ENCODE assay signal across 20 cellular contexts in the genomic region with DNA sequence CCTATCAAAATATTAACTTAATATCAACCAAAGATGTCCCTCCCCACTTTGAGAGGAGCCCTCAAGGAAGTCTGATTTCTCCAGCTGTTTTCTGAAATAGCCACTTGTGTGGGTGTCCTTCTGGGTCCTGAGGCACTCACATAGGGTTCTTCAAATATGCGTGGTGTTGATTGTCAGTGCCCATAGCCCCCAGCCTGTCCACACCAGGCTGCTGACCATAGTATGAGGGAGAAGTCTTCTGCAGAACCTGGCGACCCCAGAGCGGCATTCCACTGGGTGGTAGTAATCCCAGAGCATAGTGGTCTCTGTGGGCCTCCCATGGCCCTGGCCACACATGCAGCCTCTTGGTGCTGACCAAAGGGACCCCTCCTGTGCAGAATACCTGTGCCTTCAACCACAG.
DNase-seq lines count a peak whose midpoint lies in the region; TF ChIP-seq lines count a peak whose summit lies in the region.
"Had no signal": no experiment of that assay in that cellular context is flagged by ENCODE, and none has a peak within 500 bp of the region (broad histone marks: within the 10 kb centered on the region; RNA-seq: fewer than 3 reads in every experiment).

No MANE protein-coding gene starts in this region.

- no peak overlapping the region for H3K27ac Mint-ChIP-seq in activated CD4-positive, alpha-beta T cell treated with anti-CD3 and anti-CD28 coated beads, Interleukin-2, amount 10 ng/mL, durations not matched to agents 24 days and 14 days
- H3K27ac Mint-ChIP-seq in chondrocyte (ENCODE audit: unreplicated experiment): no peak overlapping the region
- H3K27ac Mint-ChIP-seq: B cell; CD4-positive, CD25-positive, alpha-beta regulatory T cell; CD8-positive, alpha-beta T cell; HFFc6 had no signal

- H3K27me3 ChIP-seq in esophagus muscularis mucosa: peaks cover 0 to 8% (median 0%) of the 10 kb centered on the region in 4 donors
- H3K27me3 ChIP-seq in stomach: no peaks in the 10 kb centered on the region
- H3K27me3 ChIP-seq: BLaER1 had no signal

- H3K4me3 Mint-ChIP-seq in activated CD4-positive, alpha-beta T cell treated with anti-CD3 and anti-CD28 coated beads, Interleukin-2, amount 10 ng/mL, durations not matched to agents 24 days and 14 days: no peak overlapping the region
- no peak overlapping the region for H3K4me3 Mint-ChIP-seq in chondrocyte (ENCODE audit: unreplicated experiment)
- H3K4me3 Mint-ChIP-seq: B cell; CD4-positive, CD25-positive, alpha-beta regulatory T cell; CD8-positive, alpha-beta T cell; HFFc6 had no signal

- WGBS in esophagus muscularis mucosa: 94% methylated on average over 3 of the region's 3 CpGs
- WGBS in stomach, 5 donors: 78 to 92% (median 87%) methylated on average over 3 of the region's 3 CpGs

- no peaks in the 10 kb centered on the region for H3K36me3 Mint-ChIP-seq in activated CD4-positive, alpha-beta T cell treated with anti-CD3 and anti-CD28 coated beads, Interleukin-2, amount 10 ng/mL, durations not matched to agents 24 days and 14 days (ENCODE audit: low read depth)
- H3K36me3 Mint-ChIP-seq in chondrocyte (ENCODE audit: low read depth): no peaks in the 10 kb centered on the region
- H3K36me3 Mint-ChIP-seq: CD4-positive, CD25-positive, alpha-beta regulatory T cell; CD8-positive, alpha-beta T cell had no signal

- H3K27ac ChIP-seq in esophagus muscularis mucosa (replicated peaks in 1 of 4) (no peak overlapping the region), stomach (no peak overlapping the region)
- H3K27ac ChIP-seq: A549, BLaER1, C4-2B had no signal

- peaks cover 30% of the 10 kb centered on the region for H3K27me3 Mint-ChIP-seq in activated CD4-positive, alpha-beta T cell treated with anti-CD3 and anti-CD28 coated beads, Interleukin-2, amount 10 ng/mL, durations not matched to agents 24 days and 14 days
- no peaks in the 10 kb centered on the region for H3K27me3 Mint-ChIP-seq in chondrocyte (ENCODE audit: low read depth)

- intact Hi-C loops in activated CD4-positive, alpha-beta T cell treated with anti-CD3 and anti-CD28 coated beads, Interleukin-2, amount 10 ng/mL, durations not matched to agents 24 days and 14 days (cut with micrococcal nuclease): no loop called here
- intact Hi-C loops in esophagus muscularis mucosa (cut with DNase I): no loop called here
- intact Hi-C loops in stomach (cut with DNase I; ENCODE audit: low total_unique reads): no loop called here

- no peak for TF ChIP-seq CTCF in esophagus muscularis mucosa (IDR thresholded peaks at IDR 0.05)
- TF ChIP-seq CTCF in stomach (IDR thresholded peaks at IDR 0.05): no peak
- no peak for TF ChIP-seq CTCF in chondrocyte (IDR thresholded peaks at IDR 0.05)

- H3K9me3 ChIP-seq in esophagus muscularis mucosa (no peaks in the 10 kb centered on the region), stomach (no peaks in the 10 kb centered on the region)
- H3K9me3 ChIP-seq: A549, BLaER1, Caco-2, HAP-1 had no signal

- no peaks in the 10 kb centered on the region for H3K9me3 Mint-ChIP-seq in activated CD4-positive, alpha-beta T cell treated with anti-CD3 and anti-CD28 coated beads, Interleukin-2, amount 10 ng/mL, durations not matched to agents 24 days and 14 days
- H3K9me3 Mint-ChIP-seq in chondrocyte (ENCODE audit: low read depth): no peaks in the 10 kb centered on the region
- H3K9me3 Mint-ChIP-seq: CD8-positive, alpha-beta T cell; HFFc6 had no signal

- TF ChIP-seq EP300 in esophagus muscularis mucosa (IDR thresholded peaks at IDR 0.05): no peak
- TF ChIP-seq EP300 in stomach (IDR thresholded peaks at IDR 0.05): no peak

- H3K4me1 ChIP-seq in esophagus muscularis mucosa (no peaks in the 10 kb centered on the region), stomach (peaks cover 0 to 13% (median 3%) of the 10 kb centered on the region in 4 donors)
- H3K4me1 ChIP-seq: A549, BLaER1, Caco-2, HAP-1 had no signal

- TF ChIP-seq POLR2A in esophagus muscularis mucosa (IDR thresholded peaks at IDR 0.05; ENCODE audit: low read depth) (no peak), stomach (IDR thresholded peaks at IDR 0.05) (no peak)

- DNase-seq in activated CD4-positive, alpha-beta T cell treated with anti-CD3 and anti-CD28 coated beads, Interleukin-2, amount 10 ng/mL, durations not matched to agents 24 days and 14 days: peak; percentile 40
- DNase-seq in activated CD4-positive, alpha-beta T cell treated with anti-CD3 and anti-CD28 coated beads for 4 hours: no peak
- peak; percentile 83 for DNase-seq in esophagus muscularis mucosa (ENCODE audit: extremely low spot score)
- peak; percentile 13 for DNase-seq in stomach
- DNase-seq in chondrocyte (ENCODE audit: low spot score): no peak
- DNase-seq in HUDEP-2 (lab: John Stamatoyannopoulos, UW; ENCODE audit: unreplicated experiment in 76 of 76): no peak
- no peak for DNase-seq in NCI-H2107 treated with DMSO at 0.1 percent for 48 hours (lab: John Stamatoyannopoulos, UW; ENCODE audit: unreplicated experiment)
- DNase-seq: 8988T; Caco-2; CD4-positive, CD25-positive, alpha-beta regulatory T cell; CD8-positive, alpha-beta T cell; DMS153; DND-41; GOT3; HFFc6 had no signal

- H3K36me3 ChIP-seq in esophagus muscularis mucosa (no peaks in the 10 kb centered on the region), stomach (no peaks in the 10 kb centered on the region)
- H3K36me3 ChIP-seq: BLaER1, HAP-1 had no signal

- H3K4me3 ChIP-seq in esophagus muscularis mucosa (no peak overlapping the region), stomach (no peak overlapping the region)
- H3K4me3 ChIP-seq: A549, BLaER1, HAP-1 had no signal

- H3K4me1 Mint-ChIP-seq in activated CD4-positive, alpha-beta T cell treated with anti-CD3 and anti-CD28 coated beads, Interleukin-2, amount 10 ng/mL, durations not matched to agents 24 days and 14 days: no peaks in the 10 kb centered on the region
- peaks cover 26% of the 10 kb centered on the region for H3K4me1 Mint-ChIP-seq in chondrocyte (ENCODE audit: low read depth)
- H3K4me1 Mint-ChIP-seq: B cell; CD4-positive, CD25-positive, alpha-beta regulatory T cell had no signal

Comparison
In these comparisons a context has a peak if more than half of its experiments do, and no peak if none do; other contexts are left out.
1. DNase-seq: peak in activated CD4-positive, alpha-beta T cell treated with anti-CD3 and anti-CD28 coated beads, Interleukin-2, amount 10 ng/mL, durations not matched to agents 24 days and 14 days (single experiment), esophagus muscularis mucosa (single experiment) and stomach (single experiment); none in activated CD4-positive, alpha-beta T cell treated with anti-CD3 and anti-CD28 coated beads for 4 hours (0 of 2), chondrocyte (single experiment), HUDEP-2 (0 of 76) and NCI-H2107 treated with DMSO at 0.1 percent for 48 hours (single experiment).